20 cellular contexts compared by ENCODE assay signal in the genomic region with DNA sequence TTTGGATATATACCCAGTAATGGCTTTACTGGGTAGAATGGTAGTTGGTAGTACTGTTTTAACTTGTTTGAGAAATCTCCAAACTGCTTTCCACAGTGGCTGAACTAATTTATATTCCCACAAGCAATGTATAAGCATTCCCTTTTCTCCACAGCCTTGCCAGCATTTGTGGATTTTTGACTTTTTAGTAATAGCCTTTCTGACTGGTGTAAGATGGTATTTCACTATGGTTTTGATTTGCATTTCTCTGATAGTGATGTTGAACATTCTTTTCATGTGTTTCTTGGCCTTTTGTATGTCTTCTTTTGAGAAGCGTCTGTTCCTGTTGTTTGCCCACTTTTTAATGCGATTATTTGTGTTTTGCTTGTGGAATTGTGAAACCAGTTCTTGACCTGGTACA.
"Had no signal": no experiment of that assay in that cellular context is flagged by ENCODE, and none has a peak within 500 bp of the region (broad histone marks: within the 10 kb centered on the region; RNA-seq: fewer than 3 reads in every experiment).

No MANE protein-coding gene starts in this region.

- H3K27me3 Mint-ChIP-seq: memory B cell had no signal

- H3K79me2 ChIP-seq: hepatocyte had no signal

- DNase-seq: dorsolateral prefrontal cortex; effector CD4-positive, alpha-beta T cell; foreskin fibroblast; gastrocnemius medialis; head of caudate nucleus; kidney; natural killer cell; nucleus accumbens; stimulated activated CD4-positive, alpha-beta T cell treated with anti-CD3 and anti-CD28 coated beads, Interleukin-2, amount 100 ng/mL, for 24 hours; stimulated activated CD4-positive, alpha-beta T cell treated with anti-CD3 and anti-CD28 coated beads, Interleukin-4, amount 100 ng/mL, for 24 hours; stimulated activated naive CD4-positive, alpha-beta T cell treated with Interleukin-2 at 50 U/mL for 16 hours; stomach; thyroid gland had no signal

- H3K4me3 Mint-ChIP-seq: memory B cell; natural killer cell; stimulated activated effector memory CD8-positive, alpha-beta T cell treated with anti-CD3 and anti-CD28 coated beads, Interleukin-12 subunit alpha, Interleukin-12 subunit beta, amount 100 ng/mL, for 72 hours had no signal

- H3K9me3 ChIP-seq: gastrocnemius medialis, prostate gland, right atrium auricular region, stomach, thyroid gland, vagina had no signal

- H3K27me3 ChIP-seq: dorsolateral prefrontal cortex, gastrocnemius medialis, hepatocyte, right atrium auricular region, stomach, thyroid gland, vagina had no signal

- H3K27ac ChIP-seq: gastrocnemius medialis, hepatocyte, prostate gland, right atrium auricular region, stomach, thyroid gland, vagina had no signal

- H3K36me3 ChIP-seq: gastrocnemius medialis, prostate gland, right atrium auricular region, stomach, thyroid gland, vagina had no signal

- H3K36me3 Mint-ChIP-seq: memory B cell; natural killer cell; stimulated activated effector memory CD8-positive, alpha-beta T cell treated with anti-CD3 and anti-CD28 coated beads, Interleukin-12 subunit alpha, Interleukin-12 subunit beta, amount 100 ng/mL, for 72 hours had no signal

- H3K4me2 ChIP-seq: hepatocyte had no signal

- H2AFZ ChIP-seq: hepatocyte had no signal

- FAIRE-seq: kidney had no signal

- H3K4me1 ChIP-seq: prostate gland, right atrium auricular region, thyroid gland, vagina had no signal

- H3K4me1 Mint-ChIP-seq: memory B cell; natural killer cell; stimulated activated effector memory CD8-positive, alpha-beta T cell treated with anti-CD3 and anti-CD28 coated beads, Interleukin-12 subunit alpha, Interleukin-12 subunit beta, amount 100 ng/mL, for 72 hours had no signal

- H3K9me3 Mint-ChIP-seq: memory B cell, natural killer cell had no signal

- H3K27ac Mint-ChIP-seq: memory B cell; natural killer cell; stimulated activated effector memory CD8-positive, alpha-beta T cell treated with anti-CD3 and anti-CD28 coated beads, Interleukin-12 subunit alpha, Interleukin-12 subunit beta, amount 100 ng/mL, for 72 hours had no signal

- H3K4me3 ChIP-seq: dorsolateral prefrontal cortex, gastrocnemius medialis, hepatocyte, lung, prostate gland, right atrium auricular region, stomach, thyroid gland, vagina had no signal
